ENCODE assay signal across 8 cellular contexts in the genomic region with DNA sequence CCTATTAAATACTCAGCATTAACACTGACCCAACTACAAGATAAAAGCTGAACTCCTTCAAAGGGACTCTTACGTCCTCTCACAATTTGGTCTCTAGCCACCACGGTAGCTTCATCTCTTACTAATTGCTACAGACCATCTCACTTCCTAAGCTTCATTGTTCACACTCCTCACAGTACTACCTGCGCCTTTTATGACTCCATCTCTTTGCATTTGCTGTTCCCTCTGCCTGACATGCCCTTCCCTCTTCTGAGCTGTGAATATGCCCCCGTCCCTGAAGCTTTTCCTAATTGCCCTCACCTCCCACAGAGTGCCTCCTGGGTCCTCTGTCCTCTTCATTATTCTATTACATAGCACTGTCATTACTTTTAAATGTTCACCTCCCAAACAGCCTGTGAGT. TPM values are rescaled to one million over a fixed set of nuclear protein-coding genes. Genes with fewer than 3 reads are reported as not detected.
DNase-seq lines count a peak whose midpoint lies in the region; ATAC-seq, FAIRE-seq and TF ChIP-seq lines count a peak whose summit lies in the region.

No MANE protein-coding gene starts in this region.

- H3K9ac ChIP-seq in PC-3 (ENCODE audit: low read length) (no peak overlapping the region), endothelial cell of umbilical vein (replicated peaks; ENCODE audit: extremely low read depth, insufficient read depth, low read length) (no peak overlapping the region)

- TF ChIP-seq POLR2A in endothelial cell of umbilical vein (IDR thresholded peaks at IDR 0.05; ENCODE audit: low read depth, low read length), result no peak
- TF ChIP-seq POLR2A in gastrocnemius medialis (IDR thresholded peaks at IDR 0.05), result no peak

- DNase-seq in GM12864 (ENCODE audit: low read depth), result no peak
- DNase-seq in PC-3, result no peak
- no peak for DNase-seq in endothelial cell of umbilical vein (ENCODE audit: low read depth, low spot score)
- DNase-seq in gastrocnemius medialis, result no peak
- no peak for DNase-seq in AG20443 (ENCODE audit: low spot score)
- DNase-seq in mesenteric fat pad (ENCODE audit: low spot score), result no peak
- DNase-seq in stimulated activated CD4-positive, alpha-beta T cell treated with anti-CD3 and anti-CD28 coated beads, Interleukin-1b, Interleukin-23, amount 100 ng/mL, for 48 hours, result no peak

- POLR2A ChIA-PET in PC-3 (lab: Charles Lee; ENCODE audit: unreplicated experiment) (no interaction called here), endothelial cell of umbilical vein (lab: Charles Lee) (no interaction called here)

- H3F3A ChIP-seq in PC-3 (ENCODE audit: low read length, unreplicated experiment), result peaks cover 3% of the 10 kb centered on the region

- intact Hi-C loops in PC-3 (cut with micrococcal nuclease), result loop anchor here (5.0 kb wide), 2 partner anchors 46 to 94 kb away; no protein-coding TSS in a partner anchor
- intact Hi-C loops in endothelial cell of umbilical vein (cut with micrococcal nuclease), result loop anchor here (5.0 to 10.0 kb wide), 4 partner anchors 99 to 491 kb away; no protein-coding TSS in a partner anchor
- intact Hi-C loops in gastrocnemius medialis (cut with DNase I; ENCODE audit: low total_unique reads), result loop anchor here (5.0 kb wide), 4 partner anchors 59 to 886 kb away; no protein-coding TSS in a partner anchor

- in situ Hi-C loops in gastrocnemius medialis (cut with MboI; ENCODE audit: low sequenced_read_pairs in 4 of 4), result loop anchor here in 1 of 4 donors (25.0 kb wide), 1 partner anchor 139 kb away; no protein-coding TSS in a partner anchor

- peaks cover 24% of the 10 kb centered on the region for H3K4me1 ChIP-seq in PC-3 (ENCODE audit: insufficient read depth, low read length)
- peaks cover 17% of the 10 kb centered on the region for H3K4me1 ChIP-seq in endothelial cell of umbilical vein (ENCODE audit: control insufficient read depth, extremely low read depth, insufficient read depth, low read length)
- H3K4me1 ChIP-seq in gastrocnemius medialis, result peaks cover 39 to 56% of the 10 kb centered on the region in 2 donors

- H3K79me2 ChIP-seq in PC-3 (ENCODE audit: low read length) (peaks cover 65% of the 10 kb centered on the region), endothelial cell of umbilical vein (ENCODE audit: control insufficient read depth, insufficient read depth, low read length) (peaks cover 64% of the 10 kb centered on the region)

- H3K36me3 ChIP-seq in PC-3 (ENCODE audit: low read depth, low read length), result no peaks in the 10 kb centered on the region
- H3K36me3 ChIP-seq in endothelial cell of umbilical vein (ENCODE audit: control insufficient read depth in 2 of 2, extremely low read depth in 1 of 2, insufficient read depth in 2 of 2, low read length in 2 of 2), result no peaks in the 10 kb centered on the region
- no peaks in the 10 kb centered on the region for H3K36me3 ChIP-seq in gastrocnemius medialis

- ATAC-seq in PC-3 (no peak), gastrocnemius medialis (no peak), GM21786 (IDR thresholded peaks at IDR 0.05; ENCODE audit: unreplicated experiment) (no peak)

- dilution Hi-C loops in endothelial cell of umbilical vein (cut with MboI; ENCODE audit: extremely low pct_ligation_motif_present, low sequenced_read_pairs), result no loop called here

- BruUV-seq in PC-3 (replicated peaks; lab: Mats Ljungman, UMichigan), result no TSS peak
- no TSS peak for BruUV-seq in endothelial cell of umbilical vein (replicated peaks; lab: Mats Ljungman, UMichigan)

- H3K4me3 ChIP-seq in GM12864 (ENCODE audit: low read depth, low read length), result peak overlapping the region; percentile 40
- H3K4me3 ChIP-seq in PC-3 (ENCODE audit: low read length), result peak overlapping the region; percentile 82; the same call in 1 of the 2 replicates
- no peak overlapping the region for H3K4me3 ChIP-seq in endothelial cell of umbilical vein (replicated peaks in 1 of 3; ENCODE audit: insufficient read depth in 1 of 3, low read depth in 1 of 3, low read length in 3 of 3)
- H3K4me3 ChIP-seq in gastrocnemius medialis, result peak overlapping the region in 2 of 4 donors; percentile 69 to 84

- H3K27ac ChIP-seq in PC-3 (ENCODE audit: low read length) (no peak overlapping the region), endothelial cell of umbilical vein (ENCODE audit: insufficient read depth, low read depth, low read length) (no peak overlapping the region), gastrocnemius medialis (peak overlapping the region; percentile 94 to 100 (median 99))

- CTCF ChIA-PET in PC-3 (lab: Charles Lee), result interaction anchor here (0.5 to 1.1 kb wide), 3 partner anchors 141 to 1832 kb away, joined by 3 to 4 read pairs (median 3); no protein-coding TSS in a partner anchor
- CTCF ChIA-PET in endothelial cell of umbilical vein (lab: Charles Lee), result interaction anchor here (1.4 to 4.5 kb wide), 7 partner anchors 17 to 493 kb away, joined by 3 to 28 read pairs (median 11); no protein-coding TSS in a partner anchor

- no peaks in the 10 kb centered on the region for H3K9me2 ChIP-seq in PC-3 (replicated peaks; ENCODE audit: low read length)

- H3K4me2 ChIP-seq in PC-3 (ENCODE audit: low read length), result peak overlapping the region; percentile 89
- H3K4me2 ChIP-seq in endothelial cell of umbilical vein (ENCODE audit: insufficient read depth, low read length), result peak overlapping the region; percentile 98

- H3K9me3 ChIP-seq in PC-3 (ENCODE audit: low read length) (no peaks in the 10 kb centered on the region), endothelial cell of umbilical vein (replicated peaks; ENCODE audit: control insufficient read depth, insufficient read depth, low read length) (no peaks in the 10 kb centered on the region), gastrocnemius medialis (no peaks in the 10 kb centered on the region)

- H3K27me3 ChIP-seq in PC-3 (ENCODE audit: low read length), result no peaks in the 10 kb centered on the region
- no peaks in the 10 kb centered on the region for H3K27me3 ChIP-seq in endothelial cell of umbilical vein (ENCODE audit: control insufficient read depth in 2 of 2, insufficient read depth in 2 of 2, low read length in 2 of 2)
- no peaks in the 10 kb centered on the region for H3K27me3 ChIP-seq in gastrocnemius medialis

- FAIRE-seq in endothelial cell of umbilical vein (lab: Jason Lieb, UNC), result no peak

- H4K20me1 ChIP-seq in PC-3 (ENCODE audit: low read length), result 0 out of 2 replicates have a peak, but pooled peaks cover 5% of the 10 kb centered on the region
- H4K20me1 ChIP-seq in endothelial cell of umbilical vein (replicated peaks; ENCODE audit: control insufficient read depth, extremely low read depth, insufficient read depth, low read length), result peaks cover 2% of the 10 kb centered on the region

- H3K9me1 ChIP-seq in endothelial cell of umbilical vein (replicated peaks; ENCODE audit: control insufficient read depth, extremely low read depth, insufficient read depth, low read length), result no peaks in the 10 kb centered on the region

- TF ChIP-seq CTCF in GM12864 (IDR thresholded peaks at IDR 0.05; ENCODE audit: low read depth, low read length, missing control alignments) (no peak), PC-3 (conservative IDR thresholded peaks at IDR 0.05; ENCODE audit: low read depth, low read length) (no peak), endothelial cell of umbilical vein (IDR thresholded peaks at IDR 0.05; ENCODE audit: extremely low read depth in 1 of 2, insufficient read depth in 1 of 2, low read depth in 1 of 2, low read length in 2 of 2) (no peak), gastrocnemius medialis (IDR thresholded peaks at IDR 0.05 in 4 of 5, conservative IDR thresholded peaks at IDR 0.05 in 1 of 5) (no peak)

- H2AFZ ChIP-seq in PC-3 (ENCODE audit: low read length) (no peak overlapping the region), endothelial cell of umbilical vein (ENCODE audit: low read depth, low read length) (no peak overlapping the region)

TF ChIP-seq in endothelial cell of umbilical vein, 7 proteins besides CTCF, POLR2A, EP300 and RAD21:
- TF ChIP-seq, protein P1, sequence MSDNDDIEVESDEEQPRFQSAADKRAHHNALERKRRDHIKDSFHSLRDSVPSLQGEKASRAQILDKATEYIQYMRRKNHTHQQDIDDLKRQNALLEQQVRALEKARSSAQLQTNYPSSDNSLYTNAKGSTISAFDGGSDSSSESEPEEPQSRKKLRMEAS (IDR thresholded peaks at IDR 0.05; ENCODE audit: insufficient read depth, insufficient read length), result no peak
- TF ChIP-seq FOS (IDR thresholded peaks at IDR 0.05; ENCODE audit: borderline replicate concordance, insufficient read depth, low read length) (no peak), JUN (IDR thresholded peaks at IDR 0.05; ENCODE audit: borderline replicate concordance, insufficient read depth, insufficient read length, low read depth) (no peak), GATA2 (IDR thresholded peaks at IDR 0.05; ENCODE audit: insufficient read depth, insufficient read length, low read depth, low read length) (no peak)

RNA-seq across cellular contexts. Expression of a gene that starts 2.5 kb away (rescaled TPM):
- total RNA-seq in PC-3 (2014; rRNA removed) (7.9 and 11.9 TPM in 2 replicates), endothelial cell of umbilical vein (37.9 and 38.8 TPM in 2 replicates), gastrocnemius medialis (10 to 100 TPM; 18.6 to 28.7 (median 20.8) TPM), mesenteric fat pad (58.7 TPM)
- 1.9 and 2.6 TPM in 2 replicates for polyA plus RNA-seq in endothelial cell of umbilical vein
- 4.3 and 5.4 TPM in 2 replicates for polyA plus RNA-seq in endothelial cell of umbilical vein (2011; cell fraction: cytosol; rRNA removed)
- polyA plus RNA-seq in endothelial cell of umbilical vein (2011; cell fraction: nucleus; rRNA removed), result 10.9 and 12.8 TPM in 2 replicates
- polyA plus RNA-seq in endothelial cell of umbilical vein (2012), result 28.8 and 28.9 TPM in 2 replicates
- polyA minus RNA-seq in endothelial cell of umbilical vein, result 4.2 and 5.4 TPM in 2 replicates
- 8.8 TPM for polyA minus RNA-seq in endothelial cell of umbilical vein (2011; cell fraction: cytosol; rRNA and poly(A)+ RNA removed)
- polyA minus RNA-seq in endothelial cell of umbilical vein (2011; cell fraction: nucleus; rRNA and poly(A)+ RNA removed), result 13.4 and 25.4 TPM in 2 replicates

Comparison
In these comparisons a context has a peak if more than half of its experiments do, and no peak if none do; other contexts are left out.
1. H3K4me3 ChIP-seq: peak in GM12864 (single experiment) and PC-3 (single experiment); none in endothelial cell of umbilical vein (0 of 3).
2. H3K27ac ChIP-seq: peak in gastrocnemius medialis (4 of 4); none in PC-3 (single experiment) and endothelial cell of umbilical vein (single experiment).